2 cellular contexts compared by ENCODE assay signal in genomic region chr15:63509056-63509696, GRCh38.
TF ChIP-seq lines count a peak whose summit lies in the region.

No MANE protein-coding gene starts in this region.

TF ChIP-seq in A549, 52 proteins besides CTCF, POLR2A, EP300 and RAD21 (continued from another document):
- TF ChIP-seq USF2 (IDR thresholded peaks at IDR 0.05) (no peak), TFCP2L1 (CRISPR knock-in tag; IDR thresholded peaks at IDR 0.05) (no peak)

TF ChIP-seq in HEK293T, 16 proteins besides CTCF, POLR2A, EP300 and RAD21 (continued from another document):
- no peak for TF ChIP-seq PKNOX1 (IDR thresholded peaks at IDR 0.05)
- no peak for TF ChIP-seq SUZ12 (IDR thresholded peaks at IDR 0.05)
TF ChIP-seq in HEK293T: peak in this region for 0.
